ENCODE assay signal across 31 cellular contexts in genomic region chr11:61768376-61769076, GRCh38. TPM values are rescaled to one million over a fixed set of nuclear protein-coding genes. Genes with fewer than 3 reads are reported as not detected.
DNase-seq lines count a peak whose midpoint lies in the region; ATAC-seq and TF ChIP-seq lines count a peak whose summit lies in the region.
"Had no signal": no experiment of that assay in that cellular context is flagged by ENCODE, and none has a peak within 500 bp of the region (broad histone marks: within the 10 kb centered on the region; RNA-seq: fewer than 3 reads in every experiment).

No MANE protein-coding gene starts in this region.

- intact Hi-C loops in dendritic cell treated with granulocyte-macrophage colony-stimulating factor and Interleukin-4, amounts not matched to agents 40 ng/mL and 50 ng/mL, for 4 days (cut with micrococcal nuclease), result no loop called here
- intact Hi-C loops in lower lobe of right lung (cut with DNase I), result no loop called here

- peak overlapping the region in 5 of 11 experiments; percentile 2 to 38 (median 27); a peak in 4 of 22 replicates for H3K9ac ChIP-seq in BLaER1 treated with 17β-estradiol and CSF1 and Interleukin-3, amounts not matched to agents 10 nM and 100 nM

- no peak overlapping the region for H3K4me3 Mint-ChIP-seq in dendritic cell treated with granulocyte-macrophage colony-stimulating factor and Interleukin-4, amounts not matched to agents 40 ng/mL and 50 ng/mL, for 4 days
- no peak overlapping the region for H3K4me3 Mint-ChIP-seq in stimulated activated effector memory CD8-positive, alpha-beta T cell treated with anti-CD3 and anti-CD28 coated beads, Interleukin-12 subunit alpha, Interleukin-12 subunit beta, amount 100 ng/mL, for 72 hours
- H3K4me3 Mint-ChIP-seq: CD8-positive, alpha-beta T cell; IgD-negative memory B cell; natural killer cell had no signal

- peak overlapping the region in 2 of 11 experiments; percentile 8 to 28; a peak in 2 of 22 replicates for H3K27ac ChIP-seq in BLaER1 treated with 17β-estradiol and CSF1 and Interleukin-3, amounts not matched to agents 10 nM and 100 nM
- H3K27ac ChIP-seq in lower lobe of right lung, result peak overlapping the region; percentile 53
- H3K27ac ChIP-seq: ascending aorta, colonic mucosa, left ventricle myocardium inferior, skin epidermis, thoracic aorta had no signal

- H3K4me1 ChIP-seq in BLaER1 treated with 17β-estradiol and CSF1 and Interleukin-3, amounts not matched to agents 10 nM and 100 nM, result peaks cover 20 to 50% (median 28%) of the 10 kb centered on the region in 10 experiments
- H3K4me1 ChIP-seq in lower lobe of right lung, result no peaks in the 10 kb centered on the region
- H3K4me1 ChIP-seq: ascending aorta, colonic mucosa, HAP-1 had no signal

- DNase-seq in lower lobe of right lung, result no peak
- no peak for DNase-seq in stimulated activated effector memory CD8-positive, alpha-beta T cell treated with anti-CD3 and anti-CD28 coated beads, Interleukin-12 subunit alpha, Interleukin-12 subunit beta, amount 100 ng/mL, for 72 hours (ENCODE audit: low spot score in 2 of 2)
- DNase-seq in NCI-H2196 treated with DMSO at 0.1 percent for 48 hours (lab: John Stamatoyannopoulos, UW; ENCODE audit: unreplicated experiment), result no peak
- DNase-seq in middle frontal gyrus (ENCODE audit: extremely low spot score, low spot score), result no peak
- DNase-seq: activated CD4-positive, alpha-beta T cell treated with anti-CD3 and anti-CD28 coated beads, Interleukin-2, amount 50 U/mL, for 1 hour; activated CD4-positive, CD25-positive, alpha-beta regulatory T cell; activated gamma-delta T cell; activated T-cell treated with anti-CD3 and anti-CD28 coated beads, Interleukin-2, amount 50 U/mL, for 1 hour; CD8-positive, alpha-beta T cell; colonic mucosa; effector memory CD4-positive, alpha-beta T cell; erythroblast; left ventricle myocardium inferior; MV-4-11; natural killer cell; NCI-H1436 treated with DMSO at 0.1 percent for 48 hours; NCI-H2107; NCI-H446 treated with DMSO at 0.1 percent for 48 hours; NCI-H82; retina; stimulated activated naive CD4-positive, alpha-beta T cell; T-helper 1 cell had no signal

- H3K4me3 ChIP-seq in BLaER1 treated with 17β-estradiol and CSF1 and Interleukin-3, amounts not matched to agents 10 nM and 100 nM, result no peak overlapping the region
- H3K4me3 ChIP-seq in lower lobe of right lung, result no peak overlapping the region
- H3K4me3 ChIP-seq: ascending aorta, colonic mucosa, HAP-1, left ventricle myocardium inferior, skin epidermis, thoracic aorta had no signal

- peak overlapping the region; percentile 37 for H3K27ac Mint-ChIP-seq in dendritic cell treated with granulocyte-macrophage colony-stimulating factor and Interleukin-4, amounts not matched to agents 40 ng/mL and 50 ng/mL, for 4 days
- peak overlapping the region; percentile 39 for H3K27ac Mint-ChIP-seq in stimulated activated effector memory CD8-positive, alpha-beta T cell treated with anti-CD3 and anti-CD28 coated beads, Interleukin-12 subunit alpha, Interleukin-12 subunit beta, amount 100 ng/mL, for 72 hours
- H3K27ac Mint-ChIP-seq: CD8-positive, alpha-beta T cell; natural killer cell had no signal

- peaks cover 24% of the 10 kb centered on the region for H3K4me1 Mint-ChIP-seq in dendritic cell treated with granulocyte-macrophage colony-stimulating factor and Interleukin-4, amounts not matched to agents 40 ng/mL and 50 ng/mL, for 4 days (ENCODE audit: low read depth)
- peaks cover 15% of the 10 kb centered on the region for H3K4me1 Mint-ChIP-seq in stimulated activated effector memory CD8-positive, alpha-beta T cell treated with anti-CD3 and anti-CD28 coated beads, Interleukin-12 subunit alpha, Interleukin-12 subunit beta, amount 100 ng/mL, for 72 hours
- H3K4me1 Mint-ChIP-seq: IgD-negative memory B cell, natural killer cell had no signal

- no peaks in the 10 kb centered on the region for H3K9me3 Mint-ChIP-seq in dendritic cell treated with granulocyte-macrophage colony-stimulating factor and Interleukin-4, amounts not matched to agents 40 ng/mL and 50 ng/mL, for 4 days
- H3K9me3 Mint-ChIP-seq in stimulated activated effector memory CD8-positive, alpha-beta T cell treated with anti-CD3 and anti-CD28 coated beads, Interleukin-12 subunit alpha, Interleukin-12 subunit beta, amount 100 ng/mL, for 72 hours, result no peaks in the 10 kb centered on the region
- H3K9me3 Mint-ChIP-seq: CD8-positive, alpha-beta T cell; IgD-negative memory B cell; natural killer cell had no signal

- H3K4me2 ChIP-seq in BLaER1 treated with 17β-estradiol and CSF1 and Interleukin-3, amounts not matched to agents 10 nM and 100 nM, result peak overlapping the region in 9 of 11 experiments; percentile 18 to 73 (median 58); a peak in 15 of 22 replicates

- no peaks in the 10 kb centered on the region for H4K20me1 ChIP-seq in BLaER1 treated with 17β-estradiol and CSF1 and Interleukin-3, amounts not matched to agents 10 nM and 100 nM

- peaks cover 7% of the 10 kb centered on the region for H3K27me3 Mint-ChIP-seq in dendritic cell treated with granulocyte-macrophage colony-stimulating factor and Interleukin-4, amounts not matched to agents 40 ng/mL and 50 ng/mL, for 4 days
- H3K27me3 Mint-ChIP-seq: IgD-negative memory B cell had no signal

- TF ChIP-seq CTCF in lower lobe of right lung (IDR thresholded peaks at IDR 0.05), result no peak

- H3K36me3 Mint-ChIP-seq in dendritic cell treated with granulocyte-macrophage colony-stimulating factor and Interleukin-4, amounts not matched to agents 40 ng/mL and 50 ng/mL, for 4 days (ENCODE audit: low read depth), result no peaks in the 10 kb centered on the region
- H3K36me3 Mint-ChIP-seq in stimulated activated effector memory CD8-positive, alpha-beta T cell treated with anti-CD3 and anti-CD28 coated beads, Interleukin-12 subunit alpha, Interleukin-12 subunit beta, amount 100 ng/mL, for 72 hours, result no peaks in the 10 kb centered on the region
- H3K36me3 Mint-ChIP-seq: CD8-positive, alpha-beta T cell; IgD-negative memory B cell; natural killer cell had no signal

- H3K9me3 ChIP-seq in BLaER1 treated with 17β-estradiol and CSF1 and Interleukin-3, amounts not matched to agents 10 nM and 100 nM (replicated peaks in 1 of 11), result no peaks in the 10 kb centered on the region
- H3K9me3 ChIP-seq in lower lobe of right lung, result no peaks in the 10 kb centered on the region
- H3K9me3 ChIP-seq: ascending aorta, colonic mucosa, HAP-1, left ventricle myocardium inferior, thoracic aorta had no signal

- no peak for ATAC-seq in lower lobe of right lung
- no peak for ATAC-seq in stimulated activated effector memory CD8-positive, alpha-beta T cell treated with anti-CD3 and anti-CD28 coated beads, Interleukin-12 subunit alpha, Interleukin-12 subunit beta, amount 100 ng/mL, for 72 hours
- ATAC-seq in GM19324 (IDR thresholded peaks at IDR 0.05; ENCODE audit: low FRiP score, unreplicated experiment), result no peak
- ATAC-seq in HG02981 (IDR thresholded peaks at IDR 0.05; ENCODE audit: unreplicated experiment), result no peak
- ATAC-seq: CD8-positive, alpha-beta T cell had no signal

- H3K27me3 ChIP-seq in BLaER1 treated with 17β-estradiol and CSF1 and Interleukin-3, amounts not matched to agents 10 nM and 100 nM, result no peaks in the 10 kb centered on the region
- no peaks in the 10 kb centered on the region for H3K27me3 ChIP-seq in lower lobe of right lung (ENCODE audit: low read depth)
- H3K27me3 ChIP-seq: ascending aorta, colonic mucosa had no signal

- no peaks in the 10 kb centered on the region for H3K36me3 ChIP-seq in BLaER1 treated with 17β-estradiol and CSF1 and Interleukin-3, amounts not matched to agents 10 nM and 100 nM
- no peaks in the 10 kb centered on the region for H3K36me3 ChIP-seq in lower lobe of right lung
- H3K36me3 ChIP-seq: ascending aorta, colonic mucosa, HAP-1, left ventricle myocardium inferior, thoracic aorta had no signal

RNA-seq across cellular contexts. Expression of gene MYRF, which starts 16.1 kb away (rescaled TPM):
- 37.9 TPM for total RNA-seq in lower lobe of right lung
- total RNA-seq: ascending aorta had no signal

RNA-seq across cellular contexts. Expression of gene TMEM258, which starts 23.9 kb away (rescaled TPM):
- total RNA-seq in lower lobe of right lung, result 104 TPM

RNA-seq across cellular contexts. Expression of gene FEN1, which starts 24.2 kb away (rescaled TPM):
- 5.4 TPM for total RNA-seq in lower lobe of right lung

RNA-seq across cellular contexts. Expression of gene FADS1, which starts 48.3 kb away (rescaled TPM):
- total RNA-seq in lower lobe of right lung, result 63.6 TPM

RNA-seq across cellular contexts. Expression of gene FADS2, which starts 59.6 kb away (rescaled TPM):
- 82.0 TPM for total RNA-seq in lower lobe of right lung
